16 cellular contexts compared by ENCODE assay signal in the genomic region with DNA sequence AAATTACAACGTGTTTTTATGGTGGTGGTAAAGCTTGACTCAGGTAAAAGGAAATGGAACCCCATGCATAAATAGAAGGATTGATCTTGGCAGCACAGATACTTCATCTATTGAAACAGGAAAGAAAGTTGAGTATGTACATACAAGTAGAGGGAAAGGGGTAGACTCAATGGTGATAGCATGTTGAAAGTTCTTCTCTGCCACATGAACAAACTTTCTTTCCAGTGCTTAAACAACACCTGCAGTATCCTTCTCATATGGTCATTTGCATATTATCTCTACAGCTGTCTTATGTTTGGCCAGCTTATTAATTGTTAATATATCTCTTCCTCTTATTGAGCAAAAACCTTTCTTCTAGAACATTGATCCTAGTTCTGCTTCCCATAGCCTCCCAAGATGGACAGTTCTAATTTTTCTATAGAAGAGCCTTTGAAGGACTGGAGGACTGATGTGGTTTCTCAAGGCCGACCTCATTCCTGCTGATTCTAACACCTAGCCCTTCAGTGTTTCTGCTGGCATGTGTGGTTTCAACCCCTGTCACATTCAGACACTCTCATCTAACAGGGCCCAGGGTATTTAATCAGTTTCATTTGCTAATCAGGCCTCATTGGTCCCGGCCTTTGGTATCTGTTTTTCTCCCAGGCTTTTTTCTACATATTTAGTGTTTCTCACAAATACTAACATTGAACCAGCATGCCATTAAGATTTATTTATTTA.
DNase-seq lines count a peak whose midpoint lies in the region; ATAC-seq and TF ChIP-seq lines count a peak whose summit lies in the region.
"Had no signal": no experiment of that assay in that cellular context is flagged by ENCODE, and none has a peak within 500 bp of the region (broad histone marks: within the 10 kb centered on the region; RNA-seq: fewer than 3 reads in every experiment).

No MANE protein-coding gene starts in this region.

- TF ChIP-seq CTCF in MCF 10A (IDR thresholded peaks at IDR 0.05; ENCODE audit: unreplicated experiment), result no peak

- peak overlapping the region; percentile 9 for H3K4me3 Mint-ChIP-seq in natural killer cell treated with Interleukin-12 subunit alpha and Interleukin-12 subunit beta and Interleukin-15 and Interleukin-18, amount 100 ng/mL, for 72 hours
- H3K4me3 Mint-ChIP-seq in MCF 10A (ENCODE audit: unreplicated experiment), result no peak overlapping the region
- H3K4me3 Mint-ChIP-seq: activated naive CD8-positive, alpha-beta T cell treated with anti-CD3 and anti-CD28 coated beads, Interleukin-2, amount 10 ng/mL, durations not matched to agents 7 days and 5 days; activated T-cell treated with anti-CD3 and anti-CD28 coated beads, Interleukin-2, amount 50 U/mL, for 4 hours; neural progenitor cell had no signal

- H3K4me3 ChIP-seq in right cardiac atrium (ENCODE audit: low read length), result no peak overlapping the region
- H3K4me3 ChIP-seq: esophagus muscularis mucosa, neural progenitor cell had no signal

- WGBS in right cardiac atrium, result 96% methylated on average over 3 of the region's 3 CpGs

- H3K9me3 ChIP-seq in right cardiac atrium (ENCODE audit: control insufficient read depth, low read length), result no peaks in the 10 kb centered on the region

- peaks cover 35 to 42% of the 10 kb centered on the region in 2 donors for H3K4me1 Mint-ChIP-seq in natural killer cell treated with Interleukin-12 subunit alpha and Interleukin-12 subunit beta and Interleukin-15 and Interleukin-18, amount 100 ng/mL, for 72 hours (ENCODE audit: low read depth in 2 of 2)
- H3K4me1 Mint-ChIP-seq in MCF 10A (ENCODE audit: insufficient read depth, unreplicated experiment), result no peaks in the 10 kb centered on the region
- H3K4me1 Mint-ChIP-seq: neural progenitor cell had no signal

- CTCF ChIA-PET in MCF 10A (lab: Yijun Ruan, JAX), result interaction anchor here (0.6 kb wide), 1 partner anchor 116 kb away, joined by 3 read pairs; no protein-coding TSS in a partner anchor

- no TSS peak for BruUV-seq in MCF 10A (replicated peaks; lab: Mats Ljungman, UMichigan)

- peaks cover 29% of the 10 kb centered on the region for H3K36me3 Mint-ChIP-seq in natural killer cell treated with Interleukin-12 subunit alpha and Interleukin-12 subunit beta and Interleukin-15 and Interleukin-18, amount 100 ng/mL, for 72 hours
- H3K36me3 Mint-ChIP-seq in MCF 10A (ENCODE audit: insufficient read depth, unreplicated experiment), result no peaks in the 10 kb centered on the region

- H3K4me1 ChIP-seq in right cardiac atrium (ENCODE audit: control insufficient read depth, insufficient read depth, low read length), result no peaks in the 10 kb centered on the region
- H3K4me1 ChIP-seq: neural progenitor cell had no signal

- intact Hi-C loops in MCF 10A (cut with micrococcal nuclease) (no loop called here), right cardiac atrium (cut with DNase I) (no loop called here)

- no peak for DNase-seq in natural killer cell treated with Interleukin-12 subunit alpha and Interleukin-12 subunit beta and Interleukin-15 and Interleukin-18, amount 100 ng/mL, for 72 hours (ENCODE audit: low spot score)
- DNase-seq in stimulated activated naive CD4-positive, alpha-beta T cell (lab: John Stamatoyannopoulos, UW), result no peak
- DNase-seq in MCF 10A (ENCODE audit: unreplicated experiment), result no peak
- DNase-seq in right cardiac atrium, result no peak
- DNase-seq: activated naive CD8-positive, alpha-beta T cell treated with anti-CD3 and anti-CD28 coated beads, Interleukin-2, amount 10 ng/mL, durations not matched to agents 7 days and 5 days; activated T-cell treated with anti-CD3 and anti-CD28 coated beads, Interleukin-2, amount 50 U/mL, for 4 hours; Calu3; NCI-H187; NCI-H510A treated with DMSO at 0.1 percent for 48 hours; retina; SK-N-SH had no signal

- H3K27ac Mint-ChIP-seq in natural killer cell treated with Interleukin-12 subunit alpha and Interleukin-12 subunit beta and Interleukin-15 and Interleukin-18, amount 100 ng/mL, for 72 hours, result no peak overlapping the region
- no peak overlapping the region for H3K27ac Mint-ChIP-seq in MCF 10A (ENCODE audit: low read depth, unreplicated experiment)
- H3K27ac Mint-ChIP-seq: activated naive CD8-positive, alpha-beta T cell treated with anti-CD3 and anti-CD28 coated beads, Interleukin-2, amount 10 ng/mL, durations not matched to agents 7 days and 5 days; neural progenitor cell had no signal

- H3K27ac ChIP-seq in right cardiac atrium (ENCODE audit: low read length), result no peak overlapping the region
- H3K27ac ChIP-seq: esophagus muscularis mucosa, neural progenitor cell had no signal

- no peaks in the 10 kb centered on the region for H3K27me3 ChIP-seq in right cardiac atrium (ENCODE audit: control insufficient read depth, insufficient read depth)
- H3K27me3 ChIP-seq: esophagus muscularis mucosa, neural progenitor cell had no signal

- peak; percentile 80 for ATAC-seq in GM19043 (IDR thresholded peaks at IDR 0.05; ENCODE audit: low read depth, unreplicated experiment)
- ATAC-seq in GM21786 (IDR thresholded peaks at IDR 0.05; ENCODE audit: unreplicated experiment), result peak; percentile 57
- peak; percentile 81 for ATAC-seq in HG03159 (IDR thresholded peaks at IDR 0.05; ENCODE audit: unreplicated experiment)
- peak; percentile 80 to 89 for ATAC-seq in natural killer cell treated with Interleukin-12 subunit alpha and Interleukin-12 subunit beta and Interleukin-15 and Interleukin-18, amount 100 ng/mL, for 72 hours
- no peak for ATAC-seq in right cardiac atrium
- ATAC-seq: activated T-cell treated with anti-CD3 and anti-CD28 coated beads, Interleukin-2, amount 50 U/mL, for 4 hours had no signal

- peaks cover 8% of the 10 kb centered on the region for H3K9me3 Mint-ChIP-seq in natural killer cell treated with Interleukin-12 subunit alpha and Interleukin-12 subunit beta and Interleukin-15 and Interleukin-18, amount 100 ng/mL, for 72 hours
- no peaks in the 10 kb centered on the region for H3K9me3 Mint-ChIP-seq in MCF 10A (ENCODE audit: unreplicated experiment)

- peaks cover 0 to 7% of the 10 kb centered on the region in 2 donors for H3K27me3 Mint-ChIP-seq in natural killer cell treated with Interleukin-12 subunit alpha and Interleukin-12 subunit beta and Interleukin-15 and Interleukin-18, amount 100 ng/mL, for 72 hours
- H3K27me3 Mint-ChIP-seq in MCF 10A (ENCODE audit: insufficient read depth, unreplicated experiment), result no peaks in the 10 kb centered on the region
- H3K27me3 Mint-ChIP-seq: activated naive CD8-positive, alpha-beta T cell treated with anti-CD3 and anti-CD28 coated beads, Interleukin-2, amount 10 ng/mL, durations not matched to agents 7 days and 5 days had no signal

- POLR2A ChIA-PET in MCF 10A (lab: Yijun Ruan, JAX), result no interaction called here

Comparison
In these comparisons a context has a peak if more than half of its experiments do, and no peak if none do; other contexts are left out.
1. ATAC-seq: peak in GM19043 (single experiment), GM21786 (single experiment), HG03159 (single experiment) and natural killer cell treated with Interleukin-12 subunit alpha and Interleukin-12 subunit beta and Interleukin-15 and Interleukin-18, amount 100 ng/mL, for 72 hours (2 of 2); none in right cardiac atrium (0 of 2).